8 cellular contexts compared by ENCODE assay signal in the genomic region with DNA sequence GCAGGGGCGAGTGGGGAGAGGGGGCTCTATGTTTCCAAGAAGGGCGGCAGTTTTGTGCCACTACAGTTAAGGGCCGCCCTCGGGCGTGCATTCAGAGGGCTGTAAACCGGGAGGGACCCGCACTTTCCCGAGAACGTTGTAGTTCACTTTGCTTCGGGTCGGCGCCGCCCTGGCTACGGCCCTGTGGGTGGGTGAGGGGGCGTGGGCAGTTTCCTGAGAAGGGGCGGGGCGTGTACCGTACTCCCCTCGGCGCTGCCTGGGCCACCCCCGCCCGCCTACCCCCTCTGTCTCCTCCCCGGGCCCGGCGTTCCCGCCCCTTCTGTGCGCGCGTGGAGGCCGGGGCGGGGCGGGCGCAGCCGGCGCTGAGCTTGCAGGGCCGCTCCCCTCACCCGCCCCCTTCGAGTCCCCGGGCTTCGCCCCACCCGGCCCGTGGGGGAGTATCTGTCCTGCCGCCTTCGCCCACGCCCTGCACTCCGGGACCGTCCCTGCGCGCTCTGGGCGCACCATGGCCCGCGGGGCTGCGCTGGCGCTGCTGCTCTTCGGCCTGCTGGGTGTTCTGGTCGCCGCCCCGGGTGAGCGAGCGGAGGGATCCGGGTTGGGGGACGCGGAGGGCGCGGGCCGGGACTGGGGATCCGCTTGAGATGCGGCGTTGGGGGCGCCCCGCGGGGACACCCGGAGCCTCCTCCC. TPM values are rescaled to one million over a fixed set of nuclear protein-coding genes. Genes with fewer than 3 reads are reported as not detected.
A peak's percentile ranks its signal among the peaks of the same experiment; 100 is the strongest.
DNase-seq lines count a peak whose midpoint lies in the region; ATAC-seq and TF ChIP-seq lines count a peak whose summit lies in the region.

TSS of gene CD99 (plus strand) at position 440 of the 687 bp plus-strand sequence. CDS start at position 506, 66 bp downstream.

- TF ChIP-seq CTCF in A673 (conservative IDR thresholded peaks at IDR 0.05; ENCODE audit: low read depth, low read length) = no peak

- H3K36me3 ChIP-seq in A673 (ENCODE audit: insufficient read depth, low read length, poor library complexity, severe bottlenecking) = peaks cover 33% of the 10 kb centered on the region
- H3K36me3 ChIP-seq in ectodermal cell (ENCODE audit: control insufficient read depth, insufficient read depth, low read length) = no peaks in the 10 kb centered on the region

- peaks cover 28% of the 10 kb centered on the region for H3K4me1 ChIP-seq in A673 (ENCODE audit: insufficient read depth, low read length, poor library complexity, severe bottlenecking)
- peaks cover 11% of the 10 kb centered on the region for H3K4me1 ChIP-seq in ectodermal cell (ENCODE audit: control insufficient read depth, insufficient read depth, low read length)

- H3K27ac ChIP-seq in A673 (ENCODE audit: low read depth, low read length, poor library complexity, severe bottlenecking) (peak within 1 kb of the TSS; percentile 97), ectodermal cell (ENCODE audit: insufficient read depth, low read depth, low read length, poor library complexity, severe bottlenecking) (no peak within 1 kb of the TSS)

- DNase-seq in A673 (ENCODE audit: low spot score) = peak; percentile 98
- peak; percentile 87 for DNase-seq in GM19238 (ENCODE audit: insufficient read length, low spot score)
- peak; percentile 85 for DNase-seq in activated CD4-positive, alpha-beta T cell treated with anti-CD3 and anti-CD28 coated beads for 48 hours
- DNase-seq in mesenteric fat pad (ENCODE audit: low spot score) = peak; percentile 95
- peak; percentile 84 to 88 for DNase-seq in stimulated activated CD8-positive, alpha-beta memory T cell treated with anti-CD3 and anti-CD28 coated beads, Interleukin-2, amount 100 ng/mL, for 1 hour (ENCODE audit: low read depth in 2 of 2)
- DNase-seq in NCI-H526 treated with DMSO at 0.1 percent for 48 hours (lab: John Stamatoyannopoulos, UW) = no peak

- peak; percentile 82 for ATAC-seq in HG03439 (IDR thresholded peaks at IDR 0.05; ENCODE audit: unreplicated experiment)

- WGBS in ectodermal cell, 2 experiments = 1% methylated on average over 73 of the region's 73 CpGs

- intact Hi-C loops in A673 (cut with micrococcal nuclease; ENCODE audit: unreplicated experiment) = loop anchor here (5.0 kb wide), 1 partner anchor 39 kb away; no protein-coding TSS in a partner anchor

- H3K9me3 ChIP-seq in A673 (ENCODE audit: low read depth, low read length, poor library complexity, severe bottlenecking) (no peaks in the 10 kb centered on the region), ectodermal cell (ENCODE audit: control insufficient read depth, low read length) (no peaks in the 10 kb centered on the region)

- CTCF ChIA-PET in A673 (lab: Charles Lee) = no interaction called here

- no TSS peak for BruUV-seq in A673 (replicated peaks; lab: Mats Ljungman, UMichigan)

- H3K4me3 ChIP-seq in A673 (ENCODE audit: low read depth, low read length, poor library complexity, severe bottlenecking) = peak within 1 kb of the TSS; percentile 100
- H3K4me3 ChIP-seq in ectodermal cell (ENCODE audit: insufficient read depth, low read depth, low read length) = peak within 1 kb of the TSS; percentile 70

- POLR2A ChIA-PET in A673 (lab: Charles Lee; ENCODE audit: low non-redundant PET) = no interaction called here

- H3K27me3 ChIP-seq in A673 (replicated peaks; ENCODE audit: insufficient read depth, low read depth, low read length, poor library complexity) = no peaks in the 10 kb centered on the region
- peaks cover 29% of the 10 kb centered on the region for H3K27me3 ChIP-seq in ectodermal cell (ENCODE audit: control insufficient read depth, insufficient read depth, low read length, poor library complexity, severe bottlenecking)

RNA-seq across cellular contexts. Expression of gene CD99, which starts in this region (rescaled TPM):
- total RNA-seq in A673 (2021) (1,443 and 1,572 TPM in 2 replicates), mesenteric fat pad (398 TPM)
- 174 TPM for polyA plus RNA-seq in ectodermal cell (2013, experiment 1 of 4)
- polyA plus RNA-seq in ectodermal cell (2013, experiment 2 of 4) = 145 TPM
- polyA plus RNA-seq in ectodermal cell (2013, experiment 3 of 4) = 117 TPM
- polyA plus RNA-seq in ectodermal cell (2013, experiment 4 of 4) = 128 TPM
